In the genomic region with DNA sequence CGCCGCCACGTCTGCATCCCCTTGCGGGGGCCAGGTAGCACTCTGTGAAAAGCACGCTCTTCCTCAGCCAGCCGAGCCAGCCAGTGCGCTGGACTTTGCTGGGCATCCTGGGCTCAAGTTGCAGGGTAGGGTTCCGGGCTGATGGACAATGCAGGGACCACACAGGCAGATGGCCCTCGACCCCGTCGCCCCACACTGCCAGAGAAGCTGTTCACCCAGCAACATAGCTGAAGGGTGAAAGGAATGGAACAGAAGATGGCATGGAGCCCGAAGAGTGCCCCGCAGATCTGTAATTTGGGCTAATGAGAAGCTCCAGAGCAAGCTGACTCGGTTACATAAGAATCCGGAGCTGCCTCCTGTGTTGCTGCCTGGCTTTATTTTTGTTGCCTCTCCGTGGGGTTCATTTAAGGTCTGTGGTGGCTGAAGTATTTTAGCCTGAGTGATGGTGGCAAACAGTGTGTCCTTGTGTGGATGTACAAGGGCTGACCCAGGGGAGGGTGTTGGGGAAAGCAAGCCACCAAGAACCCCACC, we compare ENCODE assay signal across 30 cellular contexts.
DNase-seq lines count a peak whose midpoint lies in the region; ATAC-seq and TF ChIP-seq lines count a peak whose summit lies in the region.
"Had no signal": no experiment of that assay in that cellular context is flagged by ENCODE, and none has a peak within 500 bp of the region (broad histone marks: within the 10 kb centered on the region; RNA-seq: fewer than 3 reads in every experiment).

No MANE protein-coding gene starts in this region.

- H3K9me2 ChIP-seq in MM.1S (replicated peaks; ENCODE audit: insufficient read depth, low read length): no peaks in the 10 kb centered on the region

- H3K4me3 ChIP-seq in MM.1S (ENCODE audit: low read length): no peak overlapping the region
- H3K4me3 ChIP-seq: BLaER1 treated with 17β-estradiol and CSF1 and Interleukin-3, amounts not matched to agents 10 nM and 100 nM; gastrocnemius medialis; hepatocyte; skin epidermis; testis had no signal

- no peaks in the 10 kb centered on the region for H4K20me1 ChIP-seq in MM.1S (ENCODE audit: insufficient read depth, low read length)

- H3K36me3 ChIP-seq in MM.1S (replicated peaks; ENCODE audit: insufficient read depth, low read length): no peaks in the 10 kb centered on the region
- H3K36me3 ChIP-seq: BLaER1 treated with 17β-estradiol and CSF1 and Interleukin-3, amounts not matched to agents 10 nM and 100 nM; gastrocnemius medialis had no signal

- no peak for ATAC-seq in HG02610 (IDR thresholded peaks at IDR 0.05; ENCODE audit: unreplicated experiment)
- ATAC-seq: activated CD4-positive, alpha-beta T cell treated with anti-CD3 and anti-CD28 coated beads for 36 hours; gastrocnemius medialis; left lobe of liver; Panc1 had no signal

- no peak for TF ChIP-seq CTCF in MM.1S (IDR thresholded peaks at IDR 0.05; ENCODE audit: low read length)

- H3K27me3 ChIP-seq in MM.1S (replicated peaks; ENCODE audit: insufficient read depth, low read length): peaks cover 42% of the 10 kb centered on the region
- H3K27me3 ChIP-seq: gastrocnemius medialis, hepatocyte, testis had no signal

- DNase-seq in amygdala (lab: John Stamatoyannopoulos, UW) (peak in 40 of 56 donors; percentile 3 to 72 (median 40)), cerebellum (ENCODE audit: low spot score) (peak; percentile 31), islet precursor cell (peak; percentile 43), pons (ENCODE audit: low spot score) (peak; percentile 56), MM.1S (no peak), dedifferentiated amniotic fluid mesenchymal stem cell (ENCODE audit: extremely low spot score) (no peak), SIG-M5 treated with dmso at 0.1 percent for 504 hours (lab: John Stamatoyannopoulos, UW; ENCODE audit: unreplicated experiment) (no peak)
- DNase-seq: activated CD4-positive, alpha-beta T cell treated with anti-CD3 and anti-CD28 coated beads for 36 hours; activated effector memory CD4-positive, alpha-beta T cell treated with Interleukin-2 at 50 U/mL for 16 hours; central memory CD4-positive, alpha-beta T cell; COR-L47; DMS53; gastrocnemius medialis; HCEC 1CT; immature natural killer cell; Kasumi-1; mesendoderm; NCI-H146; NCI-H2107; NCI-H446; NCI-H774; SIG-M5; stimulated activated naive CD4-positive, alpha-beta T cell; testis had no signal

- H3K79me2 ChIP-seq in MM.1S (ENCODE audit: low read length): no peaks in the 10 kb centered on the region
- H3K79me2 ChIP-seq: hepatocyte had no signal

- H2AFZ ChIP-seq in MM.1S (ENCODE audit: low read length): no peak overlapping the region
- H2AFZ ChIP-seq: hepatocyte had no signal

- no peak overlapping the region for H3K9ac ChIP-seq in MM.1S (ENCODE audit: low read length)
- H3K9ac ChIP-seq: BLaER1 treated with 17β-estradiol and CSF1 and Interleukin-3, amounts not matched to agents 10 nM and 100 nM had no signal

- no peak overlapping the region for H3K27ac ChIP-seq in MM.1S (ENCODE audit: low read length)
- H3K27ac ChIP-seq: BLaER1 treated with 17β-estradiol and CSF1 and Interleukin-3, amounts not matched to agents 10 nM and 100 nM; gastrocnemius medialis; hepatocyte; skin epidermis; testis had no signal

- H3F3A ChIP-seq in MM.1S (ENCODE audit: insufficient read depth, low read length): no peaks in the 10 kb centered on the region

- H3K4me1 ChIP-seq in MM.1S (ENCODE audit: low read length): no peaks in the 10 kb centered on the region
- H3K4me1 ChIP-seq: gastrocnemius medialis, testis had no signal

- H3K4me2 ChIP-seq in MM.1S (ENCODE audit: low read depth, low read length): no peak overlapping the region
- H3K4me2 ChIP-seq: BLaER1 treated with 17β-estradiol and CSF1 and Interleukin-3, amounts not matched to agents 10 nM and 100 nM; hepatocyte had no signal

- no peaks in the 10 kb centered on the region for H3K9me3 ChIP-seq in MM.1S (replicated peaks; ENCODE audit: insufficient read depth, low read length)
- H3K9me3 ChIP-seq: gastrocnemius medialis, testis had no signal

Comparison
In these comparisons a context has a peak if more than half of its experiments do, and no peak if none do; other contexts are left out.
1. DNase-seq: peak in amygdala (40 of 56), cerebellum (single experiment), islet precursor cell (single experiment) and pons (single experiment); none in MM.1S (single experiment), dedifferentiated amniotic fluid mesenchymal stem cell (single experiment) and SIG-M5 treated with dmso at 0.1 percent for 504 hours (single experiment).